ENCODE assay signal across 1 cellular context in the genomic region with DNA sequence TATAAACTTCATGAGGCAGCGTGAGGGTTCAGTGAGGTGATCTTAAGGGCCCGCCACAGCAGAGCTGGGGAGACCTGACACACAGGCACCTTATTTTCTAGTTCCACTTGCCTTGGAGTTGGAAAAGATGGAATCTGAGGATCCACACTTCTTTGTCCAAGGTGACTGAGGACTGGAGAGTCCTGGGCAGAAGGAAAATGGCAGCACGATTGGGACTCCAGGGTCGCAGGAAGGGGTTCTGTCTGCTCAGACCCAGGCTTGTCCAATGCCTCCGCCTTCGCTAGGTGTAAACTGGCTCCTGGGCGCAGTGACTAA.
TF ChIP-seq lines count a peak whose summit lies in the region.

No MANE protein-coding gene starts in this region.

TF ChIP-seq in H1, 55 proteins besides CTCF, POLR2A, EP300 and RAD21:
- TF ChIP-seq CBX5 (IDR thresholded peaks at IDR 0.05; ENCODE audit: low read depth, low read length) (no peak), MAFK (IDR thresholded peaks at IDR 0.05; ENCODE audit: low read depth, low read length) (no peak), TAF1 (IDR thresholded peaks at IDR 0.05; ENCODE audit: low read depth, low read length) (no peak), TAF7 (optimal IDR thresholded peaks at IDR 0.05; ENCODE audit: borderline replicate concordance, low read depth, low read length) (no peak), BACH1 (IDR thresholded peaks at IDR 0.05; ENCODE audit: low read length) (no peak), SRF (IDR thresholded peaks at IDR 0.05; ENCODE audit: low read depth, low read length) (no peak), EZH2 (IDR thresholded peaks at IDR 0.05; ENCODE audit: low read depth, low read length, severe bottlenecking) (no peak), SAP30 (IDR thresholded peaks at IDR 0.05; ENCODE audit: insufficient read depth, insufficient replicate concordance, low read length) (no peak), CHD1 (IDR thresholded peaks at IDR 0.05; ENCODE audit: low read depth, low read length) (no peak), POU5F1 (IDR thresholded peaks at IDR 0.05; ENCODE audit: low read depth, low read length) (no peak), FOSL1 (IDR thresholded peaks at IDR 0.05; ENCODE audit: insufficient read depth, low read depth, low read length) (no peak)
- TF ChIP-seq, protein P1, sequence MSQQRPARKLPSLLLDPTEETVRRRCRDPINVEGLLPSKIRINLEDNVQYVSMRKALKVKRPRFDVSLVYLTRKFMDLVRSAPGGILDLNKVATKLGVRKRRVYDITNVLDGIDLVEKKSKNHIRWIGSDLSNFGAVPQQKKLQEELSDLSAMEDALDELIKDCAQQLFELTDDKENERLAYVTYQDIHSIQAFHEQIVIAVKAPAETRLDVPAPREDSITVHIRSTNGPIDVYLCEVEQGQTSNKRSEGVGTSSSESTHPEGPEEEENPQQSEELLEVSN (IDR thresholded peaks at IDR 0.05), result no peak
- TF ChIP-seq, protein P2, sequence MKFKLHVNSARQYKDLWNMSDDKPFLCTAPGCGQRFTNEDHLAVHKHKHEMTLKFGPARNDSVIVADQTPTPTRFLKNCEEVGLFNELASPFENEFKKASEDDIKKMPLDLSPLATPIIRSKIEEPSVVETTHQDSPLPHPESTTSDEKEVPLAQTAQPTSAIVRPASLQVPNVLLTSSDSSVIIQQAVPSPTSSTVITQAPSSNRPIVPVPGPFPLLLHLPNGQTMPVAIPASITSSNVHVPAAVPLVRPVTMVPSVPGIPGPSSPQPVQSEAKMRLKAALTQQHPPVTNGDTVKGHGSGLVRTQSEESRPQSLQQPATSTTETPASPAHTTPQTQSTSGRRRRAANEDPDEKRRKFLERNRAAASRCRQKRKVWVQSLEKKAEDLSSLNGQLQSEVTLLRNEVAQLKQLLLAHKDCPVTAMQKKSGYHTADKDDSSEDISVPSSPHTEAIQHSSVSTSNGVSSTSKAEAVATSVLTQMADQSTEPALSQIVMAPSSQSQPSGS (IDR thresholded peaks at IDR 0.05; ENCODE audit: low read length), result no peak
TF ChIP-seq in H1: peak in this region for 0.
